26 cellular contexts compared by ENCODE assay signal in genomic region chr9:125477089-125477544, GRCh38.
"Had no signal": no experiment of that assay in that cellular context is flagged by ENCODE, and none has a peak within 500 bp of the region (broad histone marks: within the 10 kb centered on the region; RNA-seq: fewer than 3 reads in every experiment).

No MANE protein-coding gene starts in this region.

- H3K4me3 ChIP-seq: dorsolateral prefrontal cortex, gastroesophageal sphincter, heart left ventricle, psoas muscle, skin epidermis, spleen, testis, tibial artery had no signal

- H3K27me3 ChIP-seq: dorsolateral prefrontal cortex, foreskin keratinocyte, gastroesophageal sphincter, heart left ventricle, spleen, testis, tibial artery had no signal

- DNase-seq: dorsolateral prefrontal cortex; effector CD4-positive, alpha-beta T cell; foreskin keratinocyte; heart left ventricle; hypothalamus; immature natural killer cell; islet precursor cell; kidney glomerular epithelial cell; mesenchymal stem cell; midbrain; naive thymus-derived CD4-positive, alpha-beta T cell; nephron progenitor cell; nucleus accumbens; psoas muscle; right cardiac atrium; spleen; stimulated activated CD4-positive, alpha-beta T cell treated with anti-CD3 and anti-CD28 coated beads, Interleukin-4, amount 100 ng/mL, for 4 hours; stimulated activated naive CD8-positive, alpha-beta T cell treated with anti-CD3 and anti-CD28 coated beads, Interleukin-15, Interleukin-2, amounts not matched to agents 100 U/mL and 50 U/mL, for 24 hours; substantia nigra; testis; tibial artery had no signal

- H3K4me1 ChIP-seq: foreskin keratinocyte had no signal

- H3K4me1 Mint-ChIP-seq: stimulated activated memory B cell treated with anti-CD40 and anti-IgM and Interleukin-4, amounts not matched to agents 10 μg/mL and 1 μg/mL and 100 μg/mL, for 72 hours had no signal

- H3K4me3 Mint-ChIP-seq: immature natural killer cell; naive thymus-derived CD4-positive, alpha-beta T cell; nephron progenitor cell; stimulated activated memory B cell treated with anti-CD40 and anti-IgM and Interleukin-4, amounts not matched to agents 10 μg/mL and 1 μg/mL and 100 μg/mL, for 72 hours; type B pancreatic cell had no signal

- H3K27ac ChIP-seq: dorsolateral prefrontal cortex, foreskin keratinocyte, gastroesophageal sphincter, heart left ventricle, psoas muscle, skin epidermis, spleen, testis, tibial artery had no signal

- H3K27me3 Mint-ChIP-seq: naive thymus-derived CD4-positive, alpha-beta T cell; stimulated activated memory B cell treated with anti-CD40 and anti-IgM and Interleukin-4, amounts not matched to agents 10 μg/mL and 1 μg/mL and 100 μg/mL, for 72 hours; type B pancreatic cell had no signal

- ATAC-seq: esophagus mucosa; foreskin keratinocyte; gastroesophageal sphincter; heart left ventricle; naive thymus-derived CD4-positive, alpha-beta T cell; psoas muscle; right cardiac atrium; stimulated activated memory B cell treated with anti-CD40 and anti-IgM and Interleukin-4, amounts not matched to agents 10 μg/mL and 1 μg/mL and 100 μg/mL, for 72 hours; stimulated activated naive CD8-positive, alpha-beta T cell treated with anti-CD3 and anti-CD28 coated beads, Interleukin-15, Interleukin-2, amounts not matched to agents 100 U/mL and 50 U/mL, for 24 hours had no signal

- H3K9me3 ChIP-seq: gastroesophageal sphincter, heart left ventricle, psoas muscle, spleen, testis, tibial artery had no signal

- H3K9me3 Mint-ChIP-seq: immature natural killer cell; nephron progenitor cell; stimulated activated memory B cell treated with anti-CD40 and anti-IgM and Interleukin-4, amounts not matched to agents 10 μg/mL and 1 μg/mL and 100 μg/mL, for 72 hours; type B pancreatic cell had no signal

- H3K27ac Mint-ChIP-seq: immature natural killer cell; naive thymus-derived CD4-positive, alpha-beta T cell; nephron progenitor cell; stimulated activated memory B cell treated with anti-CD40 and anti-IgM and Interleukin-4, amounts not matched to agents 10 μg/mL and 1 μg/mL and 100 μg/mL, for 72 hours had no signal
